In genomic region chr22:31291716-31292644, GRCh38 we compare ENCODE assay signal across 8 cellular contexts. TPM values are rescaled to one million over a fixed set of nuclear protein-coding genes. Genes with fewer than 3 reads are reported as not detected.
DNase-seq lines count a peak whose midpoint lies in the region; ATAC-seq and TF ChIP-seq lines count a peak whose summit lies in the region.

Gene PIK3IP1 (minus strand): TSS chr22:31292488. CDS start chr22:31292344, 144 bp downstream.

- H3K36me3 ChIP-seq in esophagus muscularis mucosa = peaks cover 0 to 29% (median 23%) of the 10 kb centered on the region in 4 donors
- H3K36me3 ChIP-seq in mucosa of stomach (ENCODE audit: control insufficient read depth, insufficient read depth, low read length) = no peaks in the 10 kb centered on the region

- H3K4me1 ChIP-seq in esophagus muscularis mucosa = peaks cover 58 to 84% (median 72%) of the 10 kb centered on the region in 4 donors
- peaks cover 36% of the 10 kb centered on the region for H3K4me1 ChIP-seq in mucosa of stomach (ENCODE audit: control insufficient read depth, insufficient read depth, low read length)

- peak; percentile 38 to 58 (median 54) for TF ChIP-seq CTCF in esophagus muscularis mucosa (IDR thresholded peaks at IDR 0.05)

- H3K27me3 ChIP-seq in esophagus muscularis mucosa (no peaks in the 10 kb centered on the region), mucosa of stomach (ENCODE audit: control insufficient read depth, insufficient read depth, low read length) (no peaks in the 10 kb centered on the region)

- peak; percentile 67 for DNase-seq in GM04504 (ENCODE audit: low read depth)
- peak; percentile 80 for DNase-seq in KBM-7
- DNase-seq in RKO (ENCODE audit: low spot score) = peak; percentile 89
- DNase-seq in activated T-helper 1 cell treated with Interleukin-2 at 50 U/mL for 16 hours (ENCODE audit: low read depth) = peak; percentile 75
- peak; percentile 97 for DNase-seq in esophagus muscularis mucosa (ENCODE audit: extremely low spot score)
- DNase-seq in stimulated activated CD8-positive, alpha-beta memory T cell treated with anti-CD3 and anti-CD28 coated beads, Interleukin-4, amount 100 ng/mL, for 24 hours (ENCODE audit: low read depth) = peak; percentile 66

- TF ChIP-seq EP300 in esophagus muscularis mucosa (IDR thresholded peaks at IDR 0.05) = no peak

- 0% methylated on average over 18 of the region's 24 CpGs for WGBS in esophagus muscularis mucosa

- ATAC-seq in GM18858 (IDR thresholded peaks at IDR 0.05; ENCODE audit: unreplicated experiment) = no peak

- in situ Hi-C loops in KBM-7 (cut with MboI; ENCODE audit: low pct_unique_long_range_greater_than_20kb, low sequenced_read_pairs) = no loop called here

- H3K9ac ChIP-seq in mucosa of stomach (ENCODE audit: low read length) = peak within 1 kb of the TSS; percentile 83

- H3K4me3 ChIP-seq in esophagus muscularis mucosa (peak within 1 kb of the TSS; percentile 67 to 87 (median 77)), mucosa of stomach (ENCODE audit: low read length) (peak within 1 kb of the TSS; percentile 66)

- H3K27ac ChIP-seq in esophagus muscularis mucosa (replicated peaks in 1 of 4) = peak within 1 kb of the TSS; percentile 93 to 99 (median 98)

- H3K9me3 ChIP-seq in esophagus muscularis mucosa (no peaks in the 10 kb centered on the region), mucosa of stomach (ENCODE audit: control insufficient read depth, low read length) (no peaks in the 10 kb centered on the region)

- peak; percentile 56 for TF ChIP-seq POLR2A in esophagus muscularis mucosa (IDR thresholded peaks at IDR 0.05; ENCODE audit: low read depth)

- intact Hi-C loops in esophagus muscularis mucosa (cut with DNase I) = loop anchor here (5.0 kb wide), 1 partner anchor 50 kb away; no protein-coding TSS in a partner anchor

RNA-seq across cellular contexts. Expression of gene PIK3IP1, which starts in this region (rescaled TPM):
- 10 to 100 TPM; 34.5 to 49.1 (median 39.8) TPM for total RNA-seq in esophagus muscularis mucosa
